Comparison of ENCODE assay signal across 12 cellular contexts in genomic region chr9:109264865-109265532, GRCh38. TPM values are rescaled to one million over a fixed set of nuclear protein-coding genes. Genes with fewer than 3 reads are reported as not detected.
DNase-seq lines count a peak whose midpoint lies in the region; ATAC-seq, FAIRE-seq and TF ChIP-seq lines count a peak whose summit lies in the region.
"Had no signal": no experiment of that assay in that cellular context is flagged by ENCODE, and none has a peak within 500 bp of the region (broad histone marks: within the 10 kb centered on the region; RNA-seq: fewer than 3 reads in every experiment).

No MANE protein-coding gene starts in this region.

- peak; percentile 89 for DNase-seq in NCI-H510A treated with DMSO at 0.1 percent for 48 hours (lab: John Stamatoyannopoulos, UW)
- DNase-seq in dedifferentiated amniotic fluid mesenchymal stem cell (ENCODE audit: extremely low spot score), result peak; percentile 26
- DNase-seq in pancreas, result peak; percentile 79 to 91 (median 84)
- DNase-seq in vagina (ENCODE audit: extremely low spot score in 2 of 2), result no peak
- DNase-seq in effector CD4-positive, alpha-beta T cell, result no peak
- DNase-seq: activated CD4-positive, alpha-beta memory T cell treated with anti-CD3 and anti-CD28 coated beads for 36 hours; activated naive CD4-positive, alpha-beta T cell had no signal

- H3K27ac ChIP-seq in HEK293 (ENCODE audit: extremely low read depth, low read depth, low read length), result no peak overlapping the region
- H3K27ac ChIP-seq in pancreas, result peak overlapping the region; percentile 11 to 83 (median 52)
- H3K27ac ChIP-seq in vagina, result no peak overlapping the region

- ATAC-seq in pancreas, result peak; percentile 77 to 89 (median 86)
- no peak for ATAC-seq in HG02798 (IDR thresholded peaks at IDR 0.05; ENCODE audit: poor library complexity, unreplicated experiment)

- H3K4me3 ChIP-seq in HEK293 (ENCODE audit: low read depth, low read length), result no peak overlapping the region
- peak overlapping the region in 1 of 4 donors; percentile 1 for H3K4me3 ChIP-seq in pancreas
- H3K4me3 ChIP-seq in vagina, result no peak overlapping the region
- H3K4me3 ChIP-seq: HAP-1, lung had no signal

- no peak for FAIRE-seq in pancreas (lab: Jason Lieb, UNC)

- H3K36me3 ChIP-seq in HEK293 (ENCODE audit: control insufficient read depth in 2 of 2, insufficient read depth in 1 of 2, low read length in 2 of 2), result peaks cover 0 to 5% of the 10 kb centered on the region in 2 experiments; a peak in 2 of 3 replicates
- peaks cover 0 to 11% (median 0%) of the 10 kb centered on the region in 3 donors for H3K36me3 ChIP-seq in pancreas
- no peaks in the 10 kb centered on the region for H3K36me3 ChIP-seq in vagina

- intact Hi-C loops in pancreas (cut with DNase I) (no loop called here), vagina (cut with DNase I) (no loop called here)

- no peaks in the 10 kb centered on the region for H3K27me3 ChIP-seq in pancreas
- H3K27me3 ChIP-seq in vagina, result no peaks in the 10 kb centered on the region

- POLR2A ChIA-PET in HEK293 (lab: Yijun Ruan, JAX), result no interaction called here

- WGBS in pancreas, 2 donors, result 16 to 21% methylated on average over 12 of the region's 12 CpGs

- H3K4me1 ChIP-seq in HEK293 (ENCODE audit: control insufficient read depth, insufficient read depth, low read length) (peaks cover 5% of the 10 kb centered on the region), pancreas (peaks cover 20 to 31% (median 24%) of the 10 kb centered on the region in 3 donors), vagina (no peaks in the 10 kb centered on the region)

- TF ChIP-seq CTCF in HEK293 (tag by site-specific recombination; IDR thresholded peaks at IDR 0.05) (no peak), pancreas (IDR thresholded peaks at IDR 0.05) (no peak), vagina (IDR thresholded peaks at IDR 0.05) (no peak)

- H3K9me3 ChIP-seq in HEK293 (ENCODE audit: control insufficient read depth, insufficient read depth, low read depth, low read length) (no peaks in the 10 kb centered on the region), pancreas (no peaks in the 10 kb centered on the region), vagina (no peaks in the 10 kb centered on the region)
- H3K9me3 ChIP-seq: HAP-1 had no signal

- no peak for TF ChIP-seq POLR2A in vagina (IDR thresholded peaks at IDR 0.05)

- CTCF ChIA-PET in HEK293 (lab: Yijun Ruan, JAX), result interaction anchor here (0.6 to 1.1 kb wide), 4 partner anchors 10 to 255 kb away, joined by 3 to 4 read pairs (median 3); no protein-coding TSS in a partner anchor

TF ChIP-seq in HEK293, 187 proteins besides CTCF, POLR2A, EP300 and RAD21:
- peak; percentile 31 for TF ChIP-seq ZNF600 (tag by site-specific recombination; IDR thresholded peaks at IDR 0.05)
- no peak for TF ChIP-seq ZNF639 (tag by site-specific recombination; IDR thresholded peaks at IDR 0.05)
- peak; percentile 83 for TF ChIP-seq SCRT2 (tag by site-specific recombination; IDR thresholded peaks at IDR 0.05)
TF ChIP-seq in HEK293: peak in this region for 2.

RNA-seq across cellular contexts. Expression of gene EPB41L4B, which starts 55.9 kb away (rescaled TPM):
- 100 to 1,000 TPM in 1 of 6 donors, 10 to 100 TPM in 5; 78.5 to 122 (median 93.9) TPM for total RNA-seq in pancreas
- 10 to 100 TPM; 36.8 to 37.0 TPM for polyA plus RNA-seq in pancreas
- total RNA-seq in vagina, result 4.7 TPM
- polyA plus RNA-seq: IgD-negative memory B cell had no signal

Comparison
In these comparisons a context has a peak if more than half of its experiments do, and no peak if none do; other contexts are left out.
1. H3K27ac ChIP-seq: peak in pancreas (4 of 4); none in HEK293 (single experiment) and vagina (single experiment).
2. DNase-seq: peak in NCI-H510A treated with DMSO at 0.1 percent for 48 hours (single experiment), dedifferentiated amniotic fluid mesenchymal stem cell (single experiment) and pancreas (6 of 6); none in vagina (0 of 2) and effector CD4-positive, alpha-beta T cell (single experiment).
3. RNA of gene EPB41L4B, which starts 55.9 kb away (total RNA-seq): 78.5 to 122 TPM in pancreas; 4.7 TPM in vagina (single experiment); every median in the first group is over 10 times any median in the second.